8 cellular contexts compared by ENCODE assay signal in the genomic region with DNA sequence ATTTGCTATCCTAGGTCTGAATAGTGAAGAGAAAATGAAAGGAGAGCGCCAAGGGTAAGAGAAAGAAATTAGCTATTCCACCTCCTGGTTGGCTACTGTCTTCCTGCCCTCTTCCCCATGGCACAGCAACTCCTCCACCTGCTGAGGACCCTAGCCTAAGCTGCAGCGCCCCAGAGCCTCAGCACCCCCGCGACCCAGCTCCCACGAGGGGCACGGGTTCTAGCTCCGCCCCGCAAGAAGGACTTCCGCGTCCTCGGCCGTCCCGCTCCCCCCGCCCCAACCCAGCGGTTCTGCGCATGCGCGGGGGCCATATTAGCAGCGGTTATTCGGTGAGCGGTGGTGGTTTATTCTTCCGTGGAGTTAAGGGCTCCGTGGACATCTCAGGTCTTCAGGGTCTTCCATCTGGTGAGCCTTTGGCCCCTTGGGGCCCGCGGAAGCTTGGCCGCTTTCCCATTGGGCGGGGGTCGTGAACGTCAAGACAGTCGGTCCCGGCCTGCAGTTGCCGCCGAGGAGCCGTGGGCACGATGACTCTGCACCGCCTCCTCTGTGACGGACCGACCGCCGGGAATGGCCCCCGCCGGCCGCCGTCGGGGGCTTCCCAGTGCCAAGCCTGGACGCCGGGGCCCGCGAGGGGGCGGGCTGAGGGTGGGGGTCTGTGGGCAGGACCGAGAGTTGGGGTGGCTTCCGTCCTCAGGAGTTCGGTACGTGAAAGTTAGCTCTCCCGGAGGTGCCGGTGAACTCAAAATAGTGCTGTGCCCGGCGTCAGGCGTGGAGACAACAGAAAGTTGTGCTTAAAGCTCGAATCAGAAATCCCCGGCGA. TPM values are rescaled to one million over a fixed set of nuclear protein-coding genes. Genes with fewer than 3 reads are reported as not detected.
DNase-seq lines count a peak whose midpoint lies in the region; ATAC-seq lines count a peak whose summit lies in the region.

Gene PSMA4 (plus strand): TSS at position 310 of the 820 bp plus-strand sequence. CDS start 1,484 bp downstream, outside the sequence.

- H3K4me1 ChIP-seq in endocrine pancreas (ENCODE audit: control insufficient read depth, insufficient read depth, low read length) (peaks cover 12% of the 10 kb centered on the region), mesodermal cell (ENCODE audit: control insufficient read depth, insufficient read depth, low read length, poor library complexity, severe bottlenecking) (peaks cover 13% of the 10 kb centered on the region)

- H3K27ac Mint-ChIP-seq in activated CD8-positive, alpha-beta memory T cell treated with anti-CD3 and anti-CD28 coated beads, Interleukin-2, amount 10 ng/mL, durations not matched to agents 7 days and 5 days = peak within 1 kb of the TSS; percentile 94

- 0 to 2% methylated on average over 31 to 41 of the region's 62 CpGs for WGBS in mesodermal cell (ENCODE audit: insufficient coverage in 2 of 2), 2 experiments

- H3K27me3 ChIP-seq in endocrine pancreas (ENCODE audit: control insufficient read depth, insufficient read depth, low read length) = no peaks in the 10 kb centered on the region

- DNase-seq in COLO668 (lab: John Stamatoyannopoulos, UW; ENCODE audit: unreplicated experiment) (peak; percentile 93), HT-29 (ENCODE audit: low spot score) (peak; percentile 92), NOMO-1 treated with DMSO at 0.1 percent for 48 hours (lab: John Stamatoyannopoulos, UW; ENCODE audit: unreplicated experiment) (peak; percentile 80)
- DNase-seq in activated CD8-positive, alpha-beta memory T cell treated with anti-CD3 and anti-CD28 coated beads, Interleukin-2, amount 10 ng/mL, durations not matched to agents 7 days and 5 days = peak; percentile 95
- DNase-seq in stimulated activated CD8-positive, alpha-beta memory T cell treated with anti-CD3 and anti-CD28 coated beads, Interleukin-15, amount 100 ng/mL, for 4 hours (ENCODE audit: low read depth in 2 of 2) = peak; percentile 89 to 92

- H3K4me3 Mint-ChIP-seq in activated CD8-positive, alpha-beta memory T cell treated with anti-CD3 and anti-CD28 coated beads, Interleukin-2, amount 10 ng/mL, durations not matched to agents 7 days and 5 days = peak within 1 kb of the TSS; percentile 86

- H3K4me3 ChIP-seq in endocrine pancreas (ENCODE audit: control insufficient read depth, insufficient read depth, low read length) (peak within 1 kb of the TSS; percentile 92), mesodermal cell (ENCODE audit: extremely low read depth, insufficient read depth, low read length, poor library complexity, severe bottlenecking) (peak within 1 kb of the TSS; percentile 66)

- CTCF ChIA-PET in activated CD8-positive, alpha-beta memory T cell treated with anti-CD3 and anti-CD28 coated beads, Interleukin-2, amount 10 ng/mL, durations not matched to agents 7 days and 5 days (lab: Charles Lee) = interaction anchor here (0.5 to 2.0 kb wide), 8 partner anchors 9 to 751 kb away, joined by 3 to 8 read pairs (median 4); partner anchors contain the start of gene IREB2

- H3K9ac ChIP-seq in endocrine pancreas (ENCODE audit: control insufficient read depth, insufficient read depth, low read length) = peak within 1 kb of the TSS; percentile 97

- peaks cover 22% of the 10 kb centered on the region for H3K4me1 Mint-ChIP-seq in activated CD8-positive, alpha-beta memory T cell treated with anti-CD3 and anti-CD28 coated beads, Interleukin-2, amount 10 ng/mL, durations not matched to agents 7 days and 5 days

- no peaks in the 10 kb centered on the region for H3K9me3 Mint-ChIP-seq in activated CD8-positive, alpha-beta memory T cell treated with anti-CD3 and anti-CD28 coated beads, Interleukin-2, amount 10 ng/mL, durations not matched to agents 7 days and 5 days (ENCODE audit: low read depth)

- no peaks in the 10 kb centered on the region for H3K27me3 Mint-ChIP-seq in activated CD8-positive, alpha-beta memory T cell treated with anti-CD3 and anti-CD28 coated beads, Interleukin-2, amount 10 ng/mL, durations not matched to agents 7 days and 5 days

- H3K36me3 ChIP-seq in endocrine pancreas (ENCODE audit: control insufficient read depth, insufficient read depth, low read length) (no peaks in the 10 kb centered on the region), mesodermal cell (ENCODE audit: control insufficient read depth, insufficient read depth, low read length) (peaks cover 35% of the 10 kb centered on the region)

- H3K27ac ChIP-seq in mesodermal cell (ENCODE audit: low read depth, low read length, severe bottlenecking) = peak within 1 kb of the TSS; percentile 98

- ATAC-seq in GM19468 (IDR thresholded peaks at IDR 0.05; ENCODE audit: extremely low read depth, unreplicated experiment) = peak; percentile 28
- ATAC-seq in activated CD8-positive, alpha-beta memory T cell treated with anti-CD3 and anti-CD28 coated beads, Interleukin-2, amount 10 ng/mL, durations not matched to agents 7 days and 5 days = peak; percentile 88

- peaks cover 30% of the 10 kb centered on the region for H3K36me3 Mint-ChIP-seq in activated CD8-positive, alpha-beta memory T cell treated with anti-CD3 and anti-CD28 coated beads, Interleukin-2, amount 10 ng/mL, durations not matched to agents 7 days and 5 days

- H3K9me3 ChIP-seq in endocrine pancreas (ENCODE audit: control insufficient read depth, low read length) (no peaks in the 10 kb centered on the region), mesodermal cell (ENCODE audit: control insufficient read depth, low read length) (no peaks in the 10 kb centered on the region)

RNA-seq across cellular contexts. Expression of gene PSMA4, which starts in this region (rescaled TPM):
- total RNA-seq in HT-29 (2014; rRNA removed; shearing (Covaris generic)) = 167 and 195 TPM in 2 replicates
- total RNA-seq in activated CD8-positive, alpha-beta memory T cell treated with anti-CD3 and anti-CD28 coated beads, Interleukin-2, amount 10 ng/mL, durations not matched to agents 7 days and 5 days = 100 to 1,000 TPM; 231 to 278 TPM
- polyA plus RNA-seq in mesodermal cell (2013, experiment 1 of 2) = 240 TPM
- polyA plus RNA-seq in mesodermal cell (2013, experiment 2 of 2) = 271 TPM

Comparison
In these comparisons a context has a peak if more than half of its experiments do, and no peak if none do; other contexts are left out.
1. Peak in every context shown above with its lines: DNase-seq, ATAC-seq, H3K4me3 ChIP-seq and H3K27ac ChIP-seq.